In the genomic region with DNA sequence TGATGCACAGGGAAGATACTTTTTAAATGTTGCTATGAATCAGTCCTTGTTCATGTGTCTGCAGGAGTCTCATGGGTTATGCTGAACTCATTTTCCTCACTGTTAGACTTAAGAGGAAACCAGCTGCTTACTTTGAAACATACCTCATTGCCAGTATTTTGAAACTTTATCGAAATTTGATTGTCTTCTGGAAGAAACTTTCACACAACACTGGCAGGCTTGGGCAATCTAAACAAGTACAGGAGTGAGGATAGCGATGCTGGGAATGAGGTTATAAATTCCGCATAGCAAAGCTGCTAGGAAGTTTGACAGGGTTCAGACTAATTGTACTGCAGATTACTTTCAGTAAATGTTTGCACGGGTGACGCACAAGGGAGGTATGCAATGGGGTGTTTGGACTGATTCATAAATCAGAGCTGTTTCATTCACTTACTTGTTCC, we compare ENCODE assay signal across 11 cellular contexts.
DNase-seq lines count a peak whose midpoint lies in the region; ATAC-seq, FAIRE-seq and TF ChIP-seq lines count a peak whose summit lies in the region.
"Had no signal": no experiment of that assay in that cellular context is flagged by ENCODE, and none has a peak within 500 bp of the region (broad histone marks: within the 10 kb centered on the region; RNA-seq: fewer than 3 reads in every experiment).

No MANE protein-coding gene starts in this region.

- no peak overlapping the region for H3K4me3 Mint-ChIP-seq in activated naive CD8-positive, alpha-beta T cell treated with anti-CD3 and anti-CD28 coated beads, Interleukin-2, amount 50 U/mL, for 24 hours

- H3K36me3 Mint-ChIP-seq in activated naive CD8-positive, alpha-beta T cell treated with anti-CD3 and anti-CD28 coated beads, Interleukin-2, amount 50 U/mL, for 24 hours (ENCODE audit: low read depth): no peaks in the 10 kb centered on the region

- no peak for ATAC-seq in activated naive CD8-positive, alpha-beta T cell treated with anti-CD3 and anti-CD28 coated beads, Interleukin-2, amount 50 U/mL, for 24 hours
- ATAC-seq: GM12878 had no signal

- H3K27me3 ChIP-seq in HAP-1 (ENCODE audit: low read depth) (no peaks in the 10 kb centered on the region), small intestine (ENCODE audit: control insufficient read depth in 2 of 2, insufficient read depth in 2 of 2, low read length in 2 of 2) (no peaks in the 10 kb centered on the region)

- FAIRE-seq in small intestine (lab: Jason Lieb, UNC): no peak
- FAIRE-seq: GM12878 had no signal

- DNase-seq in HAP-1 (ENCODE audit: low spot score in 2 of 2) (peak; percentile 48 to 76), astrocyte of the cerebellum (ENCODE audit: low read depth) (peak; percentile 91), hepatic stellate cell (ENCODE audit: low spot score) (peak; percentile 41), small intestine (peak; percentile 71), SHP77 treated with DMSO at 0.1 percent for 48 hours (lab: John Stamatoyannopoulos, UW) (no peak), NCI-H2227 treated with DMSO at 0.1 percent for 48 hours (lab: John Stamatoyannopoulos, UW) (no peak), medulla oblongata (ENCODE audit: extremely low spot score) (no peak)
- no peak for DNase-seq in activated naive CD8-positive, alpha-beta T cell treated with anti-CD3 and anti-CD28 coated beads, Interleukin-2, amount 50 U/mL, for 24 hours
- DNase-seq: NCI-H2029 had no signal

- H3K36me3 ChIP-seq in HAP-1 (replicated peaks) (no peaks in the 10 kb centered on the region), small intestine (ENCODE audit: control insufficient read depth in 2 of 2, insufficient read depth in 2 of 2, low read length in 2 of 2) (no peaks in the 10 kb centered on the region)

- peaks cover 1% of the 10 kb centered on the region for H3K27me3 Mint-ChIP-seq in activated naive CD8-positive, alpha-beta T cell treated with anti-CD3 and anti-CD28 coated beads, Interleukin-2, amount 50 U/mL, for 24 hours

- no peaks in the 10 kb centered on the region for H3K4me1 Mint-ChIP-seq in activated naive CD8-positive, alpha-beta T cell treated with anti-CD3 and anti-CD28 coated beads, Interleukin-2, amount 50 U/mL, for 24 hours

- no peak for TF ChIP-seq CTCF in astrocyte of the cerebellum (IDR thresholded peaks at IDR 0.05; ENCODE audit: low read depth, low read length, missing control alignments)

- no peaks in the 10 kb centered on the region for H3K9me3 ChIP-seq in HAP-1
- H3K9me3 ChIP-seq in small intestine (ENCODE audit: control insufficient read depth, low read depth): no peaks in the 10 kb centered on the region

- H3K4me1 ChIP-seq in HAP-1: peaks cover 24% of the 10 kb centered on the region
- peaks cover 0 to 4% of the 10 kb centered on the region in 2 donors for H3K4me1 ChIP-seq in small intestine (ENCODE audit: control insufficient read depth in 2 of 2, insufficient read depth in 1 of 2, low read depth in 1 of 2, low read length in 1 of 2)

- H3K4me3 ChIP-seq in HAP-1 (no peak overlapping the region), astrocyte of the cerebellum (ENCODE audit: low read depth, low read length) (no peak overlapping the region), small intestine (ENCODE audit: low read depth in 1 of 2, low read length in 2 of 2) (no peak overlapping the region)
- H3K4me3 ChIP-seq: GM12878 had no signal

- no peaks in the 10 kb centered on the region for H3K9me3 Mint-ChIP-seq in activated naive CD8-positive, alpha-beta T cell treated with anti-CD3 and anti-CD28 coated beads, Interleukin-2, amount 50 U/mL, for 24 hours

- H3K27ac Mint-ChIP-seq in activated naive CD8-positive, alpha-beta T cell treated with anti-CD3 and anti-CD28 coated beads, Interleukin-2, amount 50 U/mL, for 24 hours: no peak overlapping the region

- in situ Hi-C loops in HAP-1 (cut with MboI; ENCODE audit: low sequenced_read_pairs): no loop called here
- in situ Hi-C loops in astrocyte of the cerebellum (cut with HindIII; ENCODE audit: low sequenced_read_pairs): no loop called here

- WGBS in small intestine, 3 donors: 10 to 38% (median 25%) methylated on average over 5 of the region's 5 CpGs

- no peak overlapping the region for H3K27ac ChIP-seq in small intestine (ENCODE audit: low read depth in 1 of 2, low read length in 1 of 2)
- H3K27ac ChIP-seq: VCaP had no signal

Comparison
In these comparisons a context has a peak if more than half of its experiments do, and no peak if none do; other contexts are left out.
1. DNase-seq: peak in HAP-1 (2 of 2), astrocyte of the cerebellum (single experiment), hepatic stellate cell (single experiment) and small intestine (single experiment); none in SHP77 treated with DMSO at 0.1 percent for 48 hours (single experiment), activated naive CD8-positive, alpha-beta T cell treated with anti-CD3 and anti-CD28 coated beads, Interleukin-2, amount 50 U/mL, for 24 hours (single experiment), NCI-H2227 treated with DMSO at 0.1 percent for 48 hours (single experiment) and medulla oblongata (single experiment).